Comparison of ENCODE assay signal across 12 cellular contexts in the genomic region with DNA sequence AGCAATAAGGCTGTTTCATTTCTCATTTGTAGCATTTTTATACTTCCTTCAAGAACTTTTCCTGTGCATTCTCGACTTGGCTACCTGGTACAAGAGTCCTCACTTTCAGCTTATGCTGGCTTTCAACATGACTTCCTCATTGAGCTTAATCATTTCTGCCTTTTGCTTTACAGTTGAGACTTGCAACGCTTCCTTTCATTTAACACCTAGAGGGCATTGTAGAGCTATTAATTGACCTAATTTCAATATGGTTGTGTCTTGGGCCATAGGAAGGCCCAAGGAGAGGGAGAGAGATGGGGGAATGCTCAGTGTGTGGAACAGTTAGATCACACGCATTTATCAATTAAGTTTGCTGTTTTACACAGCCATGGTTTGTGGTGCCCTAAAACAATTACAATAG. TPM values are rescaled to one million over a fixed set of nuclear protein-coding genes. Genes with fewer than 3 reads are reported as not detected.
A peak's percentile ranks its signal among the peaks of the same experiment; 100 is the strongest.
DNase-seq lines count a peak whose midpoint lies in the region; ATAC-seq and TF ChIP-seq lines count a peak whose summit lies in the region.
"Had no signal": no experiment of that assay in that cellular context is flagged by ENCODE, and none has a peak within 500 bp of the region (broad histone marks: within the 10 kb centered on the region; RNA-seq: fewer than 3 reads in every experiment).

No MANE protein-coding gene starts in this region.

- H4K20me1 ChIP-seq in GM23338 (replicated peaks; ENCODE audit: insufficient read depth): no peaks in the 10 kb centered on the region

- H3K4me1 Mint-ChIP-seq in GM23338 (peaks cover 39% of the 10 kb centered on the region), endothelial cell (ENCODE audit: unreplicated experiment) (no peaks in the 10 kb centered on the region)

- no peaks in the 10 kb centered on the region for H3K9me2 ChIP-seq in GM23338 (ENCODE audit: insufficient read depth)

- TF ChIP-seq CTCF in GM23338 (conservative IDR thresholded peaks at IDR 0.05; ENCODE audit: low read depth in 2 of 2): peak; percentile 60 to 70
- TF ChIP-seq CTCF in endothelial cell (IDR thresholded peaks at IDR 0.05; ENCODE audit: unreplicated experiment): no peak

- H3K4me3 ChIP-seq in GM23338: no peak overlapping the region
- H3K4me3 ChIP-seq: SJCRH30 had no signal

- H3F3A ChIP-seq in GM23338 (replicated peaks; ENCODE audit: low read depth): peaks cover 15% of the 10 kb centered on the region

- H2AFZ ChIP-seq in GM23338: no peak overlapping the region

- DNase-seq in DMS53 (lab: John Stamatoyannopoulos, UW): peak; percentile 65
- peak; percentile 75 for DNase-seq in GM23338 (ENCODE audit: low spot score)
- DNase-seq in NCI-H226: peak; percentile 44
- peak; percentile 61 for DNase-seq in glomerular visceral epithelial cell (ENCODE audit: extremely low spot score)
- no peak for DNase-seq in endothelial cell (ENCODE audit: low spot score)
- DNase-seq in NCI-H2107 (lab: John Stamatoyannopoulos, UW): no peak
- no peak for DNase-seq in epidermal melanocyte (ENCODE audit: insufficient read length, low spot score)

- H3K36me3 Mint-ChIP-seq in GM23338 (ENCODE audit: low read depth) (no peaks in the 10 kb centered on the region; the same call in 2 of the 3 replicates), endothelial cell (ENCODE audit: low read depth, unreplicated experiment) (peaks cover 4% of the 10 kb centered on the region)
- H3K36me3 Mint-ChIP-seq: activated naive CD4-positive, alpha-beta T cell treated with anti-CD3 and anti-CD28 coated beads, Interleukin-2, amount 50 U/mL, for 72 hours had no signal

- peak; percentile 78 for ATAC-seq in GM23338
- ATAC-seq in HG02642 (IDR thresholded peaks at IDR 0.05; ENCODE audit: poor library complexity, unreplicated experiment): no peak
- ATAC-seq: activated naive CD4-positive, alpha-beta T cell treated with anti-CD3 and anti-CD28 coated beads, Interleukin-2, amount 50 U/mL, for 72 hours had no signal

- H3K4me1 ChIP-seq in GM23338 (ENCODE audit: insufficient read depth): peaks cover 36% of the 10 kb centered on the region
- H3K4me1 ChIP-seq: SJCRH30 had no signal

- H3K27me3 Mint-ChIP-seq in GM23338 (ENCODE audit: insufficient read depth, low read depth, poor library complexity): no peaks in the 10 kb centered on the region
- peaks cover 3% of the 10 kb centered on the region for H3K27me3 Mint-ChIP-seq in endothelial cell (ENCODE audit: unreplicated experiment)

- H3K27me3 ChIP-seq in GM23338 (ENCODE audit: insufficient read depth): no peaks in the 10 kb centered on the region

- H3K4me2 ChIP-seq in GM23338: no peak overlapping the region

- H3K36me3 ChIP-seq in GM23338 (ENCODE audit: insufficient read depth): no peaks in the 10 kb centered on the region
- H3K36me3 ChIP-seq: SJCRH30 had no signal

- H3K27ac Mint-ChIP-seq in GM23338 (no peak overlapping the region), endothelial cell (ENCODE audit: unreplicated experiment) (no peak overlapping the region)
- H3K27ac Mint-ChIP-seq: activated naive CD4-positive, alpha-beta T cell treated with anti-CD3 and anti-CD28 coated beads, Interleukin-2, amount 50 U/mL, for 72 hours had no signal

- no peak overlapping the region for H3K27ac ChIP-seq in GM23338 (ENCODE audit: low read depth)
- H3K27ac ChIP-seq: SJCRH30 had no signal

- no peaks in the 10 kb centered on the region for H3K79me2 ChIP-seq in GM23338 (replicated peaks; ENCODE audit: insufficient read depth)

- H3K4me3 Mint-ChIP-seq in GM23338: no peak overlapping the region
- no peak overlapping the region for H3K4me3 Mint-ChIP-seq in endothelial cell (ENCODE audit: unreplicated experiment)

- H3K9me3 Mint-ChIP-seq in GM23338: peaks cover 14% of the 10 kb centered on the region
- no peaks in the 10 kb centered on the region for H3K9me3 Mint-ChIP-seq in endothelial cell (ENCODE audit: unreplicated experiment)

TF ChIP-seq in GM23338, 12 proteins besides CTCF, POLR2A, EP300 and RAD21 (continues in another document):
- TF ChIP-seq NANOG (IDR thresholded peaks at IDR 0.05; ENCODE audit: borderline replicate concordance) (no peak), POLR2AphosphoS5 (IDR thresholded peaks at IDR 0.05; ENCODE audit: low read depth) (no peak), ZNF331 (CRISPR knock-in tag; IDR thresholded peaks at IDR 0.05; ENCODE audit: low read depth) (no peak), STAT1 (IDR thresholded peaks at IDR 0.05; ENCODE audit: unreplicated experiment) (no peak), ZNF114 (CRISPR knock-in tag; IDR thresholded peaks at IDR 0.05) (no peak), ZNF462 (CRISPR knock-in tag; IDR thresholded peaks at IDR 0.05) (no peak), JUNB (IDR thresholded peaks at IDR 0.05; ENCODE audit: unreplicated experiment) (no peak), EZH2phosphoT487 (IDR thresholded peaks at IDR 0.05; ENCODE audit: unreplicated experiment) (no peak)

RNA-seq across cellular contexts. Expression of gene SLC22A2, which starts 37.2 kb away (rescaled TPM):
- 0.35 and 1.1 TPM in 2 replicates for total RNA-seq in GM23338 (2014; rRNA removed; shearing (Covaris generic))
- 0.94 and 1.4 TPM in 2 replicates for polyA plus RNA-seq in GM23338 (2016; fragmentation: Nextera tagmentation; extraction: Ambion mirVana)
- total RNA-seq in endothelial cell (ENCODE audit: unreplicated experiment): not detected
- total RNA-seq: activated naive CD4-positive, alpha-beta T cell treated with anti-CD3 and anti-CD28 coated beads, Interleukin-2, amount 50 U/mL, for 72 hours; skeletal muscle tissue; urinary bladder had no signal

Comparison
In these comparisons a context has a peak if more than half of its experiments do, and no peak if none do; other contexts are left out.
1. DNase-seq: peak in DMS53 (single experiment), GM23338 (single experiment), NCI-H226 (single experiment) and glomerular visceral epithelial cell (single experiment); none in endothelial cell (single experiment), NCI-H2107 (single experiment) and epidermal melanocyte (single experiment).